Comparison of ENCODE assay signal across 1 cellular context in genomic region chr13:96075953-96076543, GRCh38.
TF ChIP-seq lines count a peak whose summit lies in the region.

No MANE protein-coding gene starts in this region.

TF ChIP-seq in WTC11, 78 proteins besides CTCF, POLR2A, EP300 and RAD21 (continued from another document):
- no peak for TF ChIP-seq ATF2 (CRISPR knock-in tag; IDR thresholded peaks at IDR 0.05; ENCODE audit: borderline replicate concordance, low read depth)
- TF ChIP-seq GTF2I (CRISPR knock-in tag; conservative IDR thresholded peaks at IDR 0.05): no peak
- no peak for TF ChIP-seq ZNF219 (CRISPR knock-in tag; IDR thresholded peaks at IDR 0.05; ENCODE audit: borderline replicate concordance)
- TF ChIP-seq ZNF416 (CRISPR knock-in tag; IDR thresholded peaks at IDR 0.05): no peak
- no peak for TF ChIP-seq NR1H2 (CRISPR knock-in tag; IDR thresholded peaks at IDR 0.05)
- TF ChIP-seq ETV6 (CRISPR knock-in tag; IDR thresholded peaks at IDR 0.05): no peak
- TF ChIP-seq NFE2L1 (CRISPR knock-in tag; IDR thresholded peaks at IDR 0.05): no peak
- TF ChIP-seq NR3C1 (CRISPR knock-in tag; conservative IDR thresholded peaks at IDR 0.05; ENCODE audit: low read depth): no peak
- TF ChIP-seq CREM (CRISPR knock-in tag; IDR thresholded peaks at IDR 0.05): no peak
TF ChIP-seq in WTC11: peak in this region for 0.
